Comparison of ENCODE assay signal across 9 cellular contexts in the genomic region with DNA sequence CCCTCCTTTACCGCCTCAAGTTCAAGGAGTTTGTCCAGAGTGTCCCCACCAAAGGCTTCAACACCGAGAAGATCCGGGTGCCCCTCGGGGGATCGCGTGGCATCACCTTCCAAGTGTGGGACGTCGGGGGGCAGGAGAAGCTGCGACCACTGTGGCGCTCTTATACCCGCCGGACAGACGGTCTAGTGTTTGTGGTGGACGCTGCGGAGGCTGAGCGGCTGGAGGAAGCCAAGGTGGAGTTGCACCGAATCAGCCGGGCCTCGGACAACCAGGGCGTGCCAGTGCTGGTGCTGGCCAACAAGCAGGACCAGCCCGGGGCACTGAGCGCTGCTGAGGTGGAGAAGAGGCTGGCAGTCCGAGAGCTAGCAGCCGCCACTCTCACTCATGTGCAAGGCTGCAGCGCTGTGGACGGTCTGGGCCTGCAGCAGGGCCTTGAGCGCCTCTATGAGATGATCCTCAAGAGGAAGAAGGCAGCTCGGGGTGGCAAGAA. TPM values are rescaled to one million over a fixed set of nuclear protein-coding genes. Genes with fewer than 3 reads are reported as not detected.
DNase-seq lines count a peak whose midpoint lies in the region; ATAC-seq and TF ChIP-seq lines count a peak whose summit lies in the region.
"Had no signal": no experiment of that assay in that cellular context is flagged by ENCODE, and none has a peak within 500 bp of the region (broad histone marks: within the 10 kb centered on the region; RNA-seq: fewer than 3 reads in every experiment).

No MANE protein-coding gene starts in this region.

- no peak for TF ChIP-seq POLR2A in IMR-90 (IDR thresholded peaks at IDR 0.05; ENCODE audit: low read depth, low read length)
- no peak for TF ChIP-seq POLR2A in adrenal gland (IDR thresholded peaks at IDR 0.05)

- no TSS peak for BruUV-seq in IMR-90 (replicated peaks; lab: Mats Ljungman, UMichigan)

- H3K9me3 Mint-ChIP-seq in immature natural killer cell = no peaks in the 10 kb centered on the region
- H3K9me3 Mint-ChIP-seq in stimulated activated effector memory CD8-positive, alpha-beta T cell treated with anti-CD3 and anti-CD28 coated beads, Interleukin-12 subunit alpha, Interleukin-12 subunit beta, amount 100 ng/mL, for 72 hours = no peaks in the 10 kb centered on the region

- ATAC-seq in IMR-90 (ENCODE audit: low read depth) (no peak), GM21723 (IDR thresholded peaks at IDR 0.05; ENCODE audit: unreplicated experiment) (no peak)
- ATAC-seq in stimulated activated effector memory CD8-positive, alpha-beta T cell treated with anti-CD3 and anti-CD28 coated beads, Interleukin-12 subunit alpha, Interleukin-12 subunit beta, amount 100 ng/mL, for 72 hours = no peak

- H4K20me1 ChIP-seq in IMR-90 (ENCODE audit: insufficient read depth, low read length) = peaks cover 10% of the 10 kb centered on the region; the same call in 1 of the 2 replicates

- H3K4me3 Mint-ChIP-seq in immature natural killer cell = peak overlapping the region; percentile 91 to 96 (median 93)
- H3K4me3 Mint-ChIP-seq in stimulated activated effector memory CD8-positive, alpha-beta T cell treated with anti-CD3 and anti-CD28 coated beads, Interleukin-12 subunit alpha, Interleukin-12 subunit beta, amount 100 ng/mL, for 72 hours = peak overlapping the region; percentile 87

- no peak overlapping the region for H2BK20ac ChIP-seq in IMR-90 (ENCODE audit: low read depth, low read length)

- peaks cover 24 to 46% of the 10 kb centered on the region in 2 experiments for H3K79me1 ChIP-seq in IMR-90 (ENCODE audit: low read depth in 1 of 2, low read length in 2 of 2)

- peak overlapping the region; percentile 82 for H3K4me3 ChIP-seq in IMR-90 (ENCODE audit: insufficient read depth, low read depth, low read length)
- H3K4me3 ChIP-seq in adrenal gland = peak overlapping the region in 1 of 4 donors; percentile 87

- H3K56ac ChIP-seq in IMR-90 (ENCODE audit: extremely low read depth, insufficient read depth, low read length) = no peak overlapping the region

- H3K4me2 ChIP-seq in IMR-90 (ENCODE audit: low read depth, low read length) = peak overlapping the region; percentile 98

- H3K9me3 ChIP-seq in IMR-90 (ENCODE audit: control insufficient read depth, insufficient read depth, low read length) = no peaks in the 10 kb centered on the region
- no peaks in the 10 kb centered on the region for H3K9me3 ChIP-seq in adrenal gland (replicated peaks in 1 of 3)

- H3K27ac Mint-ChIP-seq in immature natural killer cell = peak overlapping the region in 4 of 6 donors; percentile 36 to 94 (median 70)
- peak overlapping the region; percentile 92 for H3K27ac Mint-ChIP-seq in stimulated activated effector memory CD8-positive, alpha-beta T cell treated with anti-CD3 and anti-CD28 coated beads, Interleukin-12 subunit alpha, Interleukin-12 subunit beta, amount 100 ng/mL, for 72 hours

- TF ChIP-seq CTCF in IMR-90 (conservative IDR thresholded peaks at IDR 0.05; ENCODE audit: low read depth, low read length) (no peak), adrenal gland (IDR thresholded peaks at IDR 0.05) (no peak)

- POLR2A ChIA-PET in IMR-90 (lab: Charles Lee; ENCODE audit: unreplicated experiment) = interaction anchor here (0.6 to 2.6 kb wide), 4 partner anchors 32 to 84 kb away, joined by 3 to 18 read pairs (median 6); a partner anchor contains a TSS

- peak overlapping the region; percentile 63 for H4K91ac ChIP-seq in IMR-90 (ENCODE audit: insufficient read depth, low read depth, low read length)

- peak overlapping the region; percentile 12 for H2BK5ac ChIP-seq in IMR-90 (ENCODE audit: low read depth, low read length, poor library complexity, severe bottlenecking)

- peak overlapping the region; percentile 76 for H3K9ac ChIP-seq in IMR-90 (ENCODE audit: low read depth, low read length)

- no peak for TF ChIP-seq RAD21 in IMR-90 (IDR thresholded peaks at IDR 0.05; ENCODE audit: low read length)

- DNase-seq in IMR-90 (no peak), adrenal gland (no peak), immature natural killer cell (no peak), HuH-7 (ENCODE audit: low spot score) (no peak), RKO (ENCODE audit: low spot score) (no peak), epidermal melanocyte (ENCODE audit: insufficient read length, low spot score) (no peak)
- DNase-seq in stimulated activated effector memory CD8-positive, alpha-beta T cell treated with anti-CD3 and anti-CD28 coated beads, Interleukin-12 subunit alpha, Interleukin-12 subunit beta, amount 100 ng/mL, for 72 hours (ENCODE audit: low spot score in 2 of 2) = no peak
- DNase-seq: NCI-H524 treated with DMSO at 0.1 percent for 48 hours had no signal

- intact Hi-C loops in IMR-90 (cut with micrococcal nuclease) (loop anchor here (2.0 kb wide), 1 partner anchor 69 kb away; no protein-coding TSS in a partner anchor), adrenal gland (cut with DNase I) (no loop called here)

- H4K8ac ChIP-seq in IMR-90 (ENCODE audit: low read depth in 2 of 2, low read length in 2 of 2) = 0 out of 4 replicates have a peak overlapping the region, but pooled peaks of 1 of the 2 experiments have one; percentile 15

- H3K14ac ChIP-seq in IMR-90 (replicated peaks; ENCODE audit: low read depth, low read length) = peak overlapping the region; percentile 70

- H3K36me3 ChIP-seq in IMR-90 (ENCODE audit: control insufficient read depth, insufficient read depth, low read length) (peaks cover 11% of the 10 kb centered on the region; the same call in 1 of the 2 replicates), adrenal gland (replicated peaks in 1 of 2) (no peaks in the 10 kb centered on the region)

- no peak overlapping the region for H4K5ac ChIP-seq in IMR-90 (ENCODE audit: low read depth, low read length)

- in situ Hi-C loops in IMR-90 (cut with MboI; ENCODE audit: low sequenced_read_pairs) = no loop called here

- H3K4me1 ChIP-seq in IMR-90 (ENCODE audit: control insufficient read depth, insufficient read depth, low read length) (peaks cover 19% of the 10 kb centered on the region), adrenal gland (replicated peaks in 1 of 2) (peaks cover 9 to 22% of the 10 kb centered on the region in 2 donors)

- H3K4me1 Mint-ChIP-seq in immature natural killer cell = peaks cover 20 to 24% of the 10 kb centered on the region in 2 donors
- H3K4me1 Mint-ChIP-seq in stimulated activated effector memory CD8-positive, alpha-beta T cell treated with anti-CD3 and anti-CD28 coated beads, Interleukin-12 subunit alpha, Interleukin-12 subunit beta, amount 100 ng/mL, for 72 hours = peaks cover 20% of the 10 kb centered on the region

- H3K27ac ChIP-seq in IMR-90 (ENCODE audit: insufficient read depth, low read length) = peak overlapping the region; percentile 73
- peak overlapping the region in 3 of 5 donors; percentile 10 to 72 (median 62) for H3K27ac ChIP-seq in adrenal gland

- no peaks in the 10 kb centered on the region for H3K36me3 Mint-ChIP-seq in immature natural killer cell
- peaks cover 7% of the 10 kb centered on the region for H3K36me3 Mint-ChIP-seq in stimulated activated effector memory CD8-positive, alpha-beta T cell treated with anti-CD3 and anti-CD28 coated beads, Interleukin-12 subunit alpha, Interleukin-12 subunit beta, amount 100 ng/mL, for 72 hours

- H2BK15ac ChIP-seq in IMR-90 (ENCODE audit: low read depth, low read length) = no peak overlapping the region

- no peak overlapping the region for H3K18ac ChIP-seq in IMR-90 (ENCODE audit: low read depth, low read length)

- H2AK5ac ChIP-seq in IMR-90 (ENCODE audit: low read depth, low read length) = peak overlapping the region; percentile 79

- no peak overlapping the region for H2BK120ac ChIP-seq in IMR-90 (ENCODE audit: low read depth, low read length)

- CTCF ChIA-PET in IMR-90 (lab: Yijun Ruan, JAX) = interaction anchor here (0.9 kb wide), 1 partner anchor 84 kb away, joined by 3 read pairs; a partner anchor contains a TSS

- peaks cover 19% of the 10 kb centered on the region for H3K9me1 ChIP-seq in IMR-90 (ENCODE audit: insufficient read depth, low read length)

- peak overlapping the region; percentile 85 for H3K23ac ChIP-seq in IMR-90 (ENCODE audit: low read depth, low read length)

- peak overlapping the region; percentile 65 for H2AFZ ChIP-seq in IMR-90 (replicated peaks; ENCODE audit: low read length, poor library complexity)

- H3K27me3 ChIP-seq in IMR-90 (ENCODE audit: control insufficient read depth, insufficient read depth, low read length) (no peaks in the 10 kb centered on the region), adrenal gland (no peaks in the 10 kb centered on the region)

- 96% methylated on average over 12 of the region's 28 CpGs; no CpG with 5 or more reads in 1 of the 2 experiments for WGBS in IMR-90 (ENCODE audit: extremely low coverage in 2 of 2, insufficient read length in 1 of 2), 2 experiments
- 78 to 88% (median 85%) methylated on average over 16 to 28 of the region's 28 CpGs for whole genome bisulfite sequencing in adrenal gland, 4 donors

- H3K27me3 Mint-ChIP-seq in immature natural killer cell (ENCODE audit: low read depth in 3 of 3) = peaks cover 0 to 4% (median 4%) of the 10 kb centered on the region in 3 donors

- dilution Hi-C loops in IMR-90 (cut with HindIII; ENCODE audit: low sequenced_read_pairs, unreplicated experiment) = no loop called here

- peak overlapping the region; percentile 89 for H2AK9ac ChIP-seq in IMR-90 (replicated peaks; ENCODE audit: low read depth, low read length, poor library complexity)

- peak overlapping the region; percentile 76 for H3K4ac ChIP-seq in IMR-90 (ENCODE audit: low read depth, low read length)

TF ChIP-seq in IMR-90, 13 proteins besides CTCF, POLR2A, EP300 and RAD21 (continues in another document):
- TF ChIP-seq RCOR1 (IDR thresholded peaks at IDR 0.05; ENCODE audit: insufficient replicate concordance, low read length) (no peak), SMC3 (IDR thresholded peaks at IDR 0.05; ENCODE audit: low read depth, low read length) (no peak), CEBPB (IDR thresholded peaks at IDR 0.05; ENCODE audit: low read depth, low read length) (no peak)
- TF ChIP-seq, protein P1, sequence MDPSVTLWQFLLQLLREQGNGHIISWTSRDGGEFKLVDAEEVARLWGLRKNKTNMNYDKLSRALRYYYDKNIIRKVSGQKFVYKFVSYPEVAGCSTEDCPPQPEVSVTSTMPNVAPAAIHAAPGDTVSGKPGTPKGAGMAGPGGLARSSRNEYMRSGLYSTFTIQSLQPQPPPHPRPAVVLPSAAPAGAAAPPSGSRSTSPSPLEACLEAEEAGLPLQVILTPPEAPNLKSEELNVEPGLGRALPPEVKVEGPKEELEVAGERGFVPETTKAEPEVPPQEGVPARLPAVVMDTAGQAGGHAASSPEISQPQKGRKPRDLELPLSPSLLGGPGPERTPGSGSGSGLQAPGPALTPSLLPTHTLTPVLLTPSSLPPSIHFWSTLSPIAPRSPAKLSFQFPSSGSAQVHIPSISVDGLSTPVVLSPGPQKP (IDR thresholded peaks at IDR 0.05; ENCODE audit: borderline replicate concordance, low read depth, low read length) = no peak

RNA-seq across cellular contexts. Expression of a gene that starts 1.1 kb away (rescaled TPM):
- total RNA-seq in IMR-90 (2012; rRNA removed) = 12.5 and 12.8 TPM in 2 replicates
- 25.5 and 30.7 TPM in 2 replicates for polyA plus RNA-seq in IMR-90 (2012; rRNA removed)
- 25.6 and 28.6 TPM in 2 replicates for polyA plus RNA-seq in IMR-90 (2012; cell fraction: cytosol; rRNA removed)
- 8.6 and 16.0 TPM in 2 replicates for polyA plus RNA-seq in IMR-90 (2012; cell fraction: nucleus; rRNA removed; ENCODE audit: low replicate concordance)
- total RNA-seq in adrenal gland = 1 to 10 TPM; 2.4 to 7.1 (median 5.7) TPM
- polyA plus RNA-seq in adrenal gland = 1 to 10 TPM; 2.8 to 8.3 (median 3.2) TPM
- 1 to 10 TPM; 4.5 to 10.0 (median 9.9) TPM for polyA plus RNA-seq in immature natural killer cell
